1 cellular context compared by ENCODE assay signal in the genomic region with DNA sequence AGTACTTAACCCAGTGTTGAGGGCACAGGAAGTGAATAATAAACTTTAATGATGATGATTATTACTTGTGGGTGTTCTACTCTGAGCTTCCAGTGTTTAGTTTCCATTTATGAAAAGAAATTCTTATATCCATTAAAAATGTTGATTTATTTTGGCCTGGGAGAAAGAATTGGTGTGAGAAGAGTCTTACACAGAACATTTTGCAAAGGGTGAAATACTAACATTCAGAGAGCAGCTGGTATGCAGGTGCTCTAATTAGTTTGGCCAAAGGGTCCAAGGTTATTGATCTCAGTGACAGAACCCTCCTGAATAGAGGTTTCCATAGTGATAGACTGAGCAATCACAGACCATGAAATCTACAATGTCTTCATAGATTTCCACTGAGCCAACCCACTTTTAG.
TF ChIP-seq lines count a peak whose summit lies in the region.

No MANE protein-coding gene starts in this region.

TF ChIP-seq in HepG2, 621 proteins besides CTCF, POLR2A, EP300 and RAD21 (continued from another document and continues in another):
- TF ChIP-seq SP1 (IDR thresholded peaks at IDR 0.05), result no peak
- no peak for TF ChIP-seq SP1 (CRISPR knock-in tag; IDR thresholded peaks at IDR 0.05)
- no peak for TF ChIP-seq SMARCC2 (IDR thresholded peaks at IDR 0.05)
- TF ChIP-seq ZNF619 (CRISPR knock-in tag; IDR thresholded peaks at IDR 0.05), result no peak
- TF ChIP-seq, protein P1, sequence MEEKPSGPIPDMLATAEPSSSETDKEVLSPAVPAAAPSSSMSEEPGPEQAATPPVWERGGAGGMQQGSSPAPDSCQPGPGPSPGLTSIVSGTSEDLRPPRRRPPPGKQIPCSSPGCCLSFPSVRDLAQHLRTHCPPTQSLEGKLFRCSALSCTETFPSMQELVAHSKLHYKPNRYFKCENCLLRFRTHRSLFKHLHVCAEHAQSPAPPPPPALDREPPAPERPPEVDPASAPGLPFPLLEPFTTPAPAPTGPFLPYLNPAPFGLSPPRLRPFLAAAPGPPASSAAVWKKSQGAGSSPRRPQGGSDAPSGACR (CRISPR knock-in tag; IDR thresholded peaks at IDR 0.05), result no peak
- TF ChIP-seq NCOA2 (CRISPR knock-in tag; IDR thresholded peaks at IDR 0.05), result no peak; the same call in 1 of the 2 replicates
- TF ChIP-seq TAF1 (CRISPR knock-in tag; IDR thresholded peaks at IDR 0.05), result no peak
- no peak for TF ChIP-seq GATAD1 (CRISPR knock-in tag; IDR thresholded peaks at IDR 0.05)
- TF ChIP-seq ZNF652 (CRISPR knock-in tag; IDR thresholded peaks at IDR 0.05; ENCODE audit: borderline replicate concordance, low read depth), result peak; percentile 10; the same call in 1 of the 2 replicates
- no peak for TF ChIP-seq ZNF776 (CRISPR knock-in tag; IDR thresholded peaks at IDR 0.05)
- no peak for TF ChIP-seq KLF16 (CRISPR knock-in tag; IDR thresholded peaks at IDR 0.05)
- TF ChIP-seq, protein P2, sequence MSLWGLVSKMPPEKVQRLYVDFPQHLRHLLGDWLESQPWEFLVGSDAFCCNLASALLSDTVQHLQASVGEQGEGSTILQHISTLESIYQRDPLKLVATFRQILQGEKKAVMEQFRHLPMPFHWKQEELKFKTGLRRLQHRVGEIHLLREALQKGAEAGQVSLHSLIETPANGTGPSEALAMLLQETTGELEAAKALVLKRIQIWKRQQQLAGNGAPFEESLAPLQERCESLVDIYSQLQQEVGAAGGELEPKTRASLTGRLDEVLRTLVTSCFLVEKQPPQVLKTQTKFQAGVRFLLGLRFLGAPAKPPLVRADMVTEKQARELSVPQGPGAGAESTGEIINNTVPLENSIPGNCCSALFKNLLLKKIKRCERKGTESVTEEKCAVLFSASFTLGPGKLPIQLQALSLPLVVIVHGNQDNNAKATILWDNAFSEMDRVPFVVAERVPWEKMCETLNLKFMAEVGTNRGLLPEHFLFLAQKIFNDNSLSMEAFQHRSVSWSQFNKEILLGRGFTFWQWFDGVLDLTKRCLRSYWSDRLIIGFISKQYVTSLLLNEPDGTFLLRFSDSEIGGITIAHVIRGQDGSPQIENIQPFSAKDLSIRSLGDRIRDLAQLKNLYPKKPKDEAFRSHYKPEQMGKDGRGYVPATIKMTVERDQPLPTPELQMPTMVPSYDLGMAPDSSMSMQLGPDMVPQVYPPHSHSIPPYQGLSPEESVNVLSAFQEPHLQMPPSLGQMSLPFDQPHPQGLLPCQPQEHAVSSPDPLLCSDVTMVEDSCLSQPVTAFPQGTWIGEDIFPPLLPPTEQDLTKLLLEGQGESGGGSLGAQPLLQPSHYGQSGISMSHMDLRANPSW (CRISPR knock-in tag; IDR thresholded peaks at IDR 0.05; ENCODE audit: borderline replicate concordance), result no peak
- TF ChIP-seq MXI1 (IDR thresholded peaks at IDR 0.05; ENCODE audit: borderline replicate concordance, low read depth, low read length), result peak; percentile 63; the same call in 1 of the 3 replicates
- TF ChIP-seq ZNF253 (CRISPR knock-in tag; IDR thresholded peaks at IDR 0.05; ENCODE audit: borderline replicate concordance), result no peak
- TF ChIP-seq, protein P3, sequence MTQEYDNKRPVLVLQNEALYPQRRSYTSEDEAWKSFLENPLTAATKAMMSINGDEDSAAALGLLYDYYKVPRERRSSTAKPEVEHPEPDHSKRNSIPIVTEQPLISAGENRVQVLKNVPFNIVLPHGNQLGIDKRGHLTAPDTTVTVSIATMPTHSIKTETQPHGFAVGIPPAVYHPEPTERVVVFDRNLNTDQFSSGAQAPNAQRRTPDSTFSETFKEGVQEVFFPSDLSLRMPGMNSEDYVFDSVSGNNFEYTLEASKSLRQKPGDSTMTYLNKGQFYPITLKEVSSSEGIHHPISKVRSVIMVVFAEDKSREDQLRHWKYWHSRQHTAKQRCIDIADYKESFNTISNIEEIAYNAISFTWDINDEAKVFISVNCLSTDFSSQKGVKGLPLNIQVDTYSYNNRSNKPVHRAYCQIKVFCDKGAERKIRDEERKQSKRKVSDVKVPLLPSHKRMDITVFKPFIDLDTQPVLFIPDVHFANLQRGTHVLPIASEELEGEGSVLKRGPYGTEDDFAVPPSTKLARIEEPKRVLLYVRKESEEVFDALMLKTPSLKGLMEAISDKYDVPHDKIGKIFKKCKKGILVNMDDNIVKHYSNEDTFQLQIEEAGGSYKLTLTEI (CRISPR knock-in tag; conservative IDR thresholded peaks at IDR 0.05), result no peak
- no peak for TF ChIP-seq PHF5A (CRISPR knock-in tag; IDR thresholded peaks at IDR 0.05; ENCODE audit: low read depth, unreplicated experiment)
- TF ChIP-seq ZFAT (CRISPR knock-in tag; conservative IDR thresholded peaks at IDR 0.05), result no peak
- TF ChIP-seq SAP130 (CRISPR knock-in tag; IDR thresholded peaks at IDR 0.05; ENCODE audit: low read depth), result peak; percentile 81
- TF ChIP-seq, protein P4, sequence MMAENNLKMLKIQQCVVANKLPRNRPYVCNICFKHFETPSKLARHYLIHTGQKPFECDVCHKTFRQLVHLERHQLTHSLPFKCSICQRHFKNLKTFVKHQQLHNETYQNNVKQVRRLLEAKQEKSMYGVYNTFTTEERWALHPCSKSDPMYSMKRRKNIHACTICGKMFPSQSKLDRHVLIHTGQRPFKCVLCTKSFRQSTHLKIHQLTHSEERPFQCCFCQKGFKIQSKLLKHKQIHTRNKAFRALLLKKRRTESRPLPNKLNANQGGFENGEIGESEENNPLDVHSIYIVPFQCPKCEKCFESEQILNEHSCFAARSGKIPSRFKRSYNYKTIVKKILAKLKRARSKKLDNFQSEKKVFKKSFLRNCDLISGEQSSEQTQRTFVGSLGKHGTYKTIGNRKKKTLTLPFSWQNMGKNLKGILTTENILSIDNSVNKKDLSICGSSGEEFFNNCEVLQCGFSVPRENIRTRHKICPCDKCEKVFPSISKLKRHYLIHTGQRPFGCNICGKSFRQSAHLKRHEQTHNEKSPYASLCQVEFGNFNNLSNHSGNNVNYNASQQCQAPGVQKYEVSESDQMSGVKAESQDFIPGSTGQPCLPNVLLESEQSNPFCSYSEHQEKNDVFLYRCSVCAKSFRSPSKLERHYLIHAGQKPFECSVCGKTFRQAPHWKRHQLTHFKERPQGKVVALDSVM (CRISPR knock-in tag; IDR thresholded peaks at IDR 0.05), result no peak
- TF ChIP-seq ZNF230 (CRISPR knock-in tag; IDR thresholded peaks at IDR 0.05), result no peak
- TF ChIP-seq ZKSCAN1 (IDR thresholded peaks at IDR 0.05; ENCODE audit: low read length), result no peak
- TF ChIP-seq ZFP36L1 (CRISPR knock-in tag; IDR thresholded peaks at IDR 0.05), result peak; percentile 62; the same call in 1 of the 2 replicates
- TF ChIP-seq, protein P5, sequence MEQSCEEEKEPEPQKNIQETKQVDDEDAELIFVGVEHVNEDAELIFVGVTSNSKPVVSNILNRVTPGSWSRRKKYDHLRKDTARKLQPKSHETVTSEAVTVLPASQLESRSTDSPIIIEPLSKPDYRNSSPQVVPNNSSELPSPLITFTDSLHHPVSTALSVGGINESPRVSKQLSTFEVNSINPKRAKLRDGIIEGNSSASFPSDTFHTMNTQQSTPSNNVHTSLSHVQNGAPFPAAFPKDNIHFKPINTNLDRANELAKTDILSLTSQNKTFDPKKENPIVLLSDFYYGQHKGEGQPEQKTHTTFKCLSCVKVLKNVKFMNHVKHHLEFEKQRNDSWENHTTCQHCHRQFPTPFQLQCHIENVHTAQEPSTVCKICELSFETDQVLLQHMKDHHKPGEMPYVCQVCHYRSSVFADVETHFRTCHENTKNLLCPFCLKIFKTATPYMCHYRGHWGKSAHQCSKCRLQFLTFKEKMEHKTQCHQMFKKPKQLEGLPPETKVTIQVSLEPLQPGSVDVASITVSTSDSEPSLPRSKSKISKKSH (CRISPR knock-in tag; IDR thresholded peaks at IDR 0.05; ENCODE audit: borderline replicate concordance), result no peak
- TF ChIP-seq, protein P6, sequence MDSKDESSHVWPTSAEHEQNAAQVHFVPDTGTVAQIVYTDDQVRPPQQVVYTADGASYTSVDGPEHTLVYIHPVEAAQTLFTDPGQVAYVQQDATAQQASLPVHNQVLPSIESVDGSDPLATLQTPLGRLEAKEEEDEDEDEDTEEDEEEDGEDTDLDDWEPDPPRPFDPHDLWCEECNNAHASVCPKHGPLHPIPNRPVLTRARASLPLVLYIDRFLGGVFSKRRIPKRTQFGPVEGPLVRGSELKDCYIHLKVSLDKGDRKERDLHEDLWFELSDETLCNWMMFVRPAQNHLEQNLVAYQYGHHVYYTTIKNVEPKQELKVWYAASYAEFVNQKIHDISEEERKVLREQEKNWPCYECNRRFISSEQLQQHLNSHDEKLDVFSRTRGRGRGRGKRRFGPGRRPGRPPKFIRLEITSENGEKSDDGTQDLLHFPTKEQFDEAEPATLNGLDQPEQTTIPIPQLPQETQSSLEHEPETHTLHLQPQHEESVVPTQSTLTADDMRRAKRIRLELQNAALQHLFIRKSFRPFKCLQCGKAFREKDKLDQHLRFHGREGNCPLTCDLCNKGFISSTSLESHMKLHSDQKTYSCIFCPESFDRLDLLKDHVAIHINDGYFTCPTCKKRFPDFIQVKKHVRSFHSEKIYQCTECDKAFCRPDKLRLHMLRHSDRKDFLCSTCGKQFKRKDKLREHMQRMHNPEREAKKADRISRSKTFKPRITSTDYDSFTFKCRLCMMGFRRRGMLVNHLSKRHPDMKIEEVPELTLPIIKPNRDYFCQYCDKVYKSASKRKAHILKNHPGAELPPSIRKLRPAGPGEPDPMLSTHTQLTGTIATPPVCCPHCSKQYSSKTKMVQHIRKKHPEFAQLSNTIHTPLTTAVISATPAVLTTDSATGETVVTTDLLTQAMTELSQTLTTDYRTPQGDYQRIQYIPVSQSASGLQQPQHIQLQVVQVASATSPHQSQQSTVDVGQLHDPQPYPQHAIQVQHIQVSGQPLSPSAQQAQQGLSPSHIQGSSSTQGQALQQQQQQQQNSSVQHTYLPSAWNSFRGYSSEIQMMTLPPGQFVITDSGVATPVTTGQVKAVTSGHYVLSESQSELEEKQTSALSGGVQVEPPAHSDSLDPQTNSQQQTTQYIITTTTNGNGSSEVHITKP (CRISPR knock-in tag; IDR thresholded peaks at IDR 0.05; ENCODE audit: low read depth), result no peak
- no peak for TF ChIP-seq ZNF766 (CRISPR knock-in tag; IDR thresholded peaks at IDR 0.05; ENCODE audit: borderline replicate concordance)
- no peak for TF ChIP-seq IKZF1 (IDR thresholded peaks at IDR 0.05)
- TF ChIP-seq MEIS1 (CRISPR knock-in tag; IDR thresholded peaks at IDR 0.05; ENCODE audit: borderline replicate concordance), result no peak
- TF ChIP-seq, protein P7, sequence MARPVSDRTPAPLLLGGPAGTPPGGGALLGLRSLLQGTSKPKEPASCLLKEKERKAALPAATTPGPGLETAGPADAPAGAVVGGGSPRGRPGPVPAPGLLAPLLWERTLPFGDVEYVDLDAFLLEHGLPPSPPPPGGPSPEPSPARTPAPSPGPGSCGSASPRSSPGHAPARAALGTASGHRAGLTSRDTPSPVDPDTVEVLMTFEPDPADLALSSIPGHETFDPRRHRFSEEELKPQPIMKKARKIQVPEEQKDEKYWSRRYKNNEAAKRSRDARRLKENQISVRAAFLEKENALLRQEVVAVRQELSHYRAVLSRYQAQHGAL (CRISPR knock-in tag; IDR thresholded peaks at IDR 0.05; ENCODE audit: not compliant biosample characterization), result no peak
- peak; percentile 48; the same call in 1 of the 2 replicates for TF ChIP-seq ATF1 (CRISPR knock-in tag; IDR thresholded peaks at IDR 0.05)
- no peak for TF ChIP-seq CENPX (CRISPR knock-in tag; IDR thresholded peaks at IDR 0.05)
- no peak for TF ChIP-seq FOXP1 (IDR thresholded peaks at IDR 0.05)
- no peak for TF ChIP-seq FOXP1 (CRISPR knock-in tag; IDR thresholded peaks at IDR 0.05)
- no peak for TF ChIP-seq ZNF563 (CRISPR knock-in tag; IDR thresholded peaks at IDR 0.05)
- TF ChIP-seq, protein P8, sequence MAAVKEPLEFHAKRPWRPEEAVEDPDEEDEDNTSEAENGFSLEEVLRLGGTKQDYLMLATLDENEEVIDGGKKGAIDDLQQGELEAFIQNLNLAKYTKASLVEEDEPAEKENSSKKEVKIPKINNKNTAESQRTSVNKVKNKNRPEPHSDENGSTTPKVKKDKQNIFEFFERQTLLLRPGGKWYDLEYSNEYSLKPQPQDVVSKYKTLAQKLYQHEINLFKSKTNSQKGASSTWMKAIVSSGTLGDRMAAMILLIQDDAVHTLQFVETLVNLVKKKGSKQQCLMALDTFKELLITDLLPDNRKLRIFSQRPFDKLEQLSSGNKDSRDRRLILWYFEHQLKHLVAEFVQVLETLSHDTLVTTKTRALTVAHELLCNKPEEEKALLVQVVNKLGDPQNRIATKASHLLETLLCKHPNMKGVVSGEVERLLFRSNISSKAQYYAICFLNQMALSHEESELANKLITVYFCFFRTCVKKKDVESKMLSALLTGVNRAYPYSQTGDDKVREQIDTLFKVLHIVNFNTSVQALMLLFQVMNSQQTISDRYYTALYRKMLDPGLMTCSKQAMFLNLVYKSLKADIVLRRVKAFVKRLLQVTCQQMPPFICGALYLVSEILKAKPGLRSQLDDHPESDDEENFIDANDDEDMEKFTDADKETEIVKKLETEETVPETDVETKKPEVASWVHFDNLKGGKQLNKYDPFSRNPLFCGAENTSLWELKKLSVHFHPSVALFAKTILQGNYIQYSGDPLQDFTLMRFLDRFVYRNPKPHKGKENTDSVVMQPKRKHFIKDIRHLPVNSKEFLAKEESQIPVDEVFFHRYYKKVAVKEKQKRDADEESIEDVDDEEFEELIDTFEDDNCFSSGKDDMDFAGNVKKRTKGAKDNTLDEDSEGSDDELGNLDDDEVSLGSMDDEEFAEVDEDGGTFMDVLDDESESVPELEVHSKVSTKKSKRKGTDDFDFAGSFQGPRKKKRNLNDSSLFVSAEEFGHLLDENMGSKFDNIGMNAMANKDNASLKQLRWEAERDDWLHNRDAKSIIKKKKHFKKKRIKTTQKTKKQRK (IDR thresholded peaks at IDR 0.05; ENCODE audit: low read length), result no peak
- peak; percentile 87 for TF ChIP-seq ONECUT2 (CRISPR knock-in tag; IDR thresholded peaks at IDR 0.05)
- no peak for TF ChIP-seq PRMT3 (CRISPR knock-in tag; IDR thresholded peaks at IDR 0.05; ENCODE audit: borderline replicate concordance, low read depth)
- TF ChIP-seq CHCHD3 (CRISPR knock-in tag; IDR thresholded peaks at IDR 0.05), result no peak
- TF ChIP-seq, protein P9, sequence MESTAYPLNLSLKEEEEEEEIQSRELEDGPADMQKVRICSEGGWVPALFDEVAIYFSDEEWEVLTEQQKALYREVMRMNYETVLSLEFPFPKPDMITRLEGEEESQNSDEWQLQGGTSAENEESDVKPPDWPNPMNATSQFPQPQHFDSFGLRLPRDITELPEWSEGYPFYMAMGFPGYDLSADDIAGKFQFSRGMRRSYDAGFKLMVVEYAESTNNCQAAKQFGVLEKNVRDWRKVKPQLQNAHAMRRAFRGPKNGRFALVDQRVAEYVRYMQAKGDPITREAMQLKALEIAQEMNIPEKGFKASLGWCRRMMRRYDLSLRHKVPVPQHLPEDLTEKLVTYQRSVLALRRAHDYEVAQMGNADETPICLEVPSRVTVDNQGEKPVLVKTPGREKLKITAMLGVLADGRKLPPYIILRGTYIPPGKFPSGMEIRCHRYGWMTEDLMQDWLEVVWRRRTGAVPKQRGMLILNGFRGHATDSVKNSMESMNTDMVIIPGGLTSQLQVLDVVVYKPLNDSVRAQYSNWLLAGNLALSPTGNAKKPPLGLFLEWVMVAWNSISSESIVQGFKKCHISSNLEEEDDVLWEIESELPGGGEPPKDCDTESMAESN (CRISPR knock-in tag; conservative IDR thresholded peaks at IDR 0.05), result no peak
- TF ChIP-seq SP5 (CRISPR knock-in tag; IDR thresholded peaks at IDR 0.05; ENCODE audit: borderline replicate concordance, low read depth), result no peak
- TF ChIP-seq ZNF17 (CRISPR knock-in tag; IDR thresholded peaks at IDR 0.05), result no peak
- TF ChIP-seq SIN3A (IDR thresholded peaks at IDR 0.05; ENCODE audit: borderline replicate concordance, low read depth, low read length), result 0 out of 2 replicates have a peak, but pooled peaks have one; percentile 47
- no peak for TF ChIP-seq DNMT1 (CRISPR knock-in tag; IDR thresholded peaks at IDR 0.05)
- TF ChIP-seq ADNP (CRISPR knock-in tag; IDR thresholded peaks at IDR 0.05), result no peak
- 0 out of 2 replicates have a peak, but pooled peaks have one; percentile 6 for TF ChIP-seq FOXA3 (CRISPR knock-in tag; IDR thresholded peaks at IDR 0.05)
- no peak for TF ChIP-seq ZNF543 (CRISPR knock-in tag; IDR thresholded peaks at IDR 0.05)
- no peak for TF ChIP-seq U2AF2 (IDR thresholded peaks at IDR 0.05; ENCODE audit: low read depth, low read length)
- TF ChIP-seq FOXC1 (CRISPR knock-in tag; IDR thresholded peaks at IDR 0.05; ENCODE audit: borderline replicate concordance), result no peak
